Comparison of ENCODE assay signal across 1 cellular context in the genomic region with DNA sequence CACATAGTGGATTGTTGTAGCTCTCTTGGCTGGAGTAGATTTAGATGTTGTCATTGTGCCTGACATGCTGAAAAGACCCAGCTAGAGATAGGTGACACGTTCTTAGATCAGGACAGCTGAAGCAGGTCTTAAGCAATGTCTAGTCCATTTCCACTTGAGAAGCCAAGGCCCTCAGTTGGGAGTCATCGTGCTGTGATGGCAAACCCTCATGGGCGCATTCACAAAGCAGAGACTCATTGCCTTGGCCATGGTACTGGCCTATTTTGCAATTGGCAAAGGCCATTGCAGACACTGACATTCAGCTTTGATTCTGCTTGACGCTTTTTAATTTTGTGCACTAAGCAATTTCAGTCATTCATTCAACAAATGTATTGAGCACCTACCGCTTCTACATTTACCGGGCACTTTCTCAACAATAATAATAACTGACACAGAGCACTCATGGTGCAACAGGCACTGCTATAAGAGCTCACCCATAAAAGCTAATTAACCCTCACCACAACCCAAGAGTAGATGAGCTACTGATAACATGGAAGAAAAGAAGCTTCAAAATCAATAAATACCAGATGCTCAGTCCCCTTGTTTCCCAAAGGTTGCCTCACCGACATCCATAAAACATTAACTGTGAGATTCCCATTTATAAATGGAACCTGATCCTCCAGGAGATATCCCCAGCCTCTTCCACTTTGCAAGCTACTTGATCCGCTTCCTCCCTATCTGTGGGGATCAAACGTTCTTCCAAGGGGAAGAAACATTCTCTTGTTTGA.
TF ChIP-seq lines count a peak whose summit lies in the region.

No MANE protein-coding gene starts in this region.

TF ChIP-seq in HEK293, 187 proteins besides CTCF, POLR2A, EP300 and RAD21 (continued from another document):
- TF ChIP-seq PRDM6 (tag by site-specific recombination; IDR thresholded peaks at IDR 0.05) (peak; percentile 82), ZNF521 (tag by site-specific recombination; IDR thresholded peaks at IDR 0.05) (no peak), SCRT2 (tag by site-specific recombination; IDR thresholded peaks at IDR 0.05) (peak; percentile 78), REPIN1 (tag by site-specific recombination; IDR thresholded peaks at IDR 0.05; ENCODE audit: low read depth) (no peak), SCRT1 (tag by site-specific recombination; IDR thresholded peaks at IDR 0.05; ENCODE audit: borderline replicate concordance) (peak; percentile 97), OSR2 (tag by site-specific recombination; IDR thresholded peaks at IDR 0.05) (peak; percentile 96), ZNF449 (tag by site-specific recombination; IDR thresholded peaks at IDR 0.05) (peak; percentile 39; the same call in 1 of the 2 replicates), ZFP37 (tag by site-specific recombination; IDR thresholded peaks at IDR 0.05) (no peak), ZNF600 (tag by site-specific recombination; IDR thresholded peaks at IDR 0.05) (no peak), TRIM28 (IDR thresholded peaks at IDR 0.05; ENCODE audit: borderline replicate concordance, low read length) (0 out of 2 replicates have a peak, but pooled peaks have one; percentile 31), ZNF529 (tag by site-specific recombination; IDR thresholded peaks at IDR 0.05; ENCODE audit: insufficient replicate concordance) (peak; percentile 42), KLF17 (tag by site-specific recombination; IDR thresholded peaks at IDR 0.05) (no peak), ZNF16 (tag by site-specific recombination; IDR thresholded peaks at IDR 0.05; ENCODE audit: low read depth) (peak; percentile 5; the same call in 1 of the 2 replicates), ZXDB (tag by site-specific recombination; IDR thresholded peaks at IDR 0.05) (peak; percentile 80), KLF7 (tag by site-specific recombination; IDR thresholded peaks at IDR 0.05; ENCODE audit: borderline replicate concordance) (peak; percentile 24; the same call in 1 of the 2 replicates), OVOL3 (tag by site-specific recombination; IDR thresholded peaks at IDR 0.05) (peak; percentile 50; the same call in 1 of the 2 replicates), SP7 (tag by site-specific recombination; IDR thresholded peaks at IDR 0.05) (peak; percentile 43; the same call in 1 of the 2 replicates), INSM2 (tag by site-specific recombination; IDR thresholded peaks at IDR 0.05) (no peak), KLF10 (tag by site-specific recombination; IDR thresholded peaks at IDR 0.05) (peak; percentile 53)
- TF ChIP-seq, protein P1, sequence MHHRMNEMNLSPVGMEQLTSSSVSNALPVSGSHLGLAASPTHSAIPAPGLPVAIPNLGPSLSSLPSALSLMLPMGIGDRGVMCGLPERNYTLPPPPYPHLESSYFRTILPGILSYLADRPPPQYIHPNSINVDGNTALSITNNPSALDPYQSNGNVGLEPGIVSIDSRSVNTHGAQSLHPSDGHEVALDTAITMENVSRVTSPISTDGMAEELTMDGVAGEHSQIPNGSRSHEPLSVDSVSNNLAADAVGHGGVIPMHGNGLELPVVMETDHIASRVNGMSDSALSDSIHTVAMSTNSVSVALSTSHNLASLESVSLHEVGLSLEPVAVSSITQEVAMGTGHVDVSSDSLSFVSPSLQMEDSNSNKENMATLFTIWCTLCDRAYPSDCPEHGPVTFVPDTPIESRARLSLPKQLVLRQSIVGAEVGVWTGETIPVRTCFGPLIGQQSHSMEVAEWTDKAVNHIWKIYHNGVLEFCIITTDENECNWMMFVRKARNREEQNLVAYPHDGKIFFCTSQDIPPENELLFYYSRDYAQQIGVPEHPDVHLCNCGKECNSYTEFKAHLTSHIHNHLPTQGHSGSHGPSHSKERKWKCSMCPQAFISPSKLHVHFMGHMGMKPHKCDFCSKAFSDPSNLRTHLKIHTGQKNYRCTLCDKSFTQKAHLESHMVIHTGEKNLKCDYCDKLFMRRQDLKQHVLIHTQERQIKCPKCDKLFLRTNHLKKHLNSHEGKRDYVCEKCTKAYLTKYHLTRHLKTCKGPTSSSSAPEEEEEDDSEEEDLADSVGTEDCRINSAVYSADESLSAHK (tag by site-specific recombination; IDR thresholded peaks at IDR 0.05): peak; percentile 65; the same call in 1 of the 2 replicates
- TF ChIP-seq, protein P2, sequence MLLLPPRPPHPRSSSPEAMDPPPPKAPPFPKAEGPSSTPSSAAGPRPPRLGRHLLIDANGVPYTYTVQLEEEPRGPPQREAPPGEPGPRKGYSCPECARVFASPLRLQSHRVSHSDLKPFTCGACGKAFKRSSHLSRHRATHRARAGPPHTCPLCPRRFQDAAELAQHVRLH (tag by site-specific recombination; IDR thresholded peaks at IDR 0.05): peak; percentile 85
- TF ChIP-seq, protein P3, sequence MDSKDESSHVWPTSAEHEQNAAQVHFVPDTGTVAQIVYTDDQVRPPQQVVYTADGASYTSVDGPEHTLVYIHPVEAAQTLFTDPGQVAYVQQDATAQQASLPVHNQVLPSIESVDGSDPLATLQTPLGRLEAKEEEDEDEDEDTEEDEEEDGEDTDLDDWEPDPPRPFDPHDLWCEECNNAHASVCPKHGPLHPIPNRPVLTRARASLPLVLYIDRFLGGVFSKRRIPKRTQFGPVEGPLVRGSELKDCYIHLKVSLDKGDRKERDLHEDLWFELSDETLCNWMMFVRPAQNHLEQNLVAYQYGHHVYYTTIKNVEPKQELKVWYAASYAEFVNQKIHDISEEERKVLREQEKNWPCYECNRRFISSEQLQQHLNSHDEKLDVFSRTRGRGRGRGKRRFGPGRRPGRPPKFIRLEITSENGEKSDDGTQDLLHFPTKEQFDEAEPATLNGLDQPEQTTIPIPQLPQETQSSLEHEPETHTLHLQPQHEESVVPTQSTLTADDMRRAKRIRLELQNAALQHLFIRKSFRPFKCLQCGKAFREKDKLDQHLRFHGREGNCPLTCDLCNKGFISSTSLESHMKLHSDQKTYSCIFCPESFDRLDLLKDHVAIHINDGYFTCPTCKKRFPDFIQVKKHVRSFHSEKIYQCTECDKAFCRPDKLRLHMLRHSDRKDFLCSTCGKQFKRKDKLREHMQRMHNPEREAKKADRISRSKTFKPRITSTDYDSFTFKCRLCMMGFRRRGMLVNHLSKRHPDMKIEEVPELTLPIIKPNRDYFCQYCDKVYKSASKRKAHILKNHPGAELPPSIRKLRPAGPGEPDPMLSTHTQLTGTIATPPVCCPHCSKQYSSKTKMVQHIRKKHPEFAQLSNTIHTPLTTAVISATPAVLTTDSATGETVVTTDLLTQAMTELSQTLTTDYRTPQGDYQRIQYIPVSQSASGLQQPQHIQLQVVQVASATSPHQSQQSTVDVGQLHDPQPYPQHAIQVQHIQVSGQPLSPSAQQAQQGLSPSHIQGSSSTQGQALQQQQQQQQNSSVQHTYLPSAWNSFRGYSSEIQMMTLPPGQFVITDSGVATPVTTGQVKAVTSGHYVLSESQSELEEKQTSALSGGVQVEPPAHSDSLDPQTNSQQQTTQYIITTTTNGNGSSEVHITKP (tag by site-specific recombination; IDR thresholded peaks at IDR 0.05): peak; percentile 63
- TF ChIP-seq, protein P4, sequence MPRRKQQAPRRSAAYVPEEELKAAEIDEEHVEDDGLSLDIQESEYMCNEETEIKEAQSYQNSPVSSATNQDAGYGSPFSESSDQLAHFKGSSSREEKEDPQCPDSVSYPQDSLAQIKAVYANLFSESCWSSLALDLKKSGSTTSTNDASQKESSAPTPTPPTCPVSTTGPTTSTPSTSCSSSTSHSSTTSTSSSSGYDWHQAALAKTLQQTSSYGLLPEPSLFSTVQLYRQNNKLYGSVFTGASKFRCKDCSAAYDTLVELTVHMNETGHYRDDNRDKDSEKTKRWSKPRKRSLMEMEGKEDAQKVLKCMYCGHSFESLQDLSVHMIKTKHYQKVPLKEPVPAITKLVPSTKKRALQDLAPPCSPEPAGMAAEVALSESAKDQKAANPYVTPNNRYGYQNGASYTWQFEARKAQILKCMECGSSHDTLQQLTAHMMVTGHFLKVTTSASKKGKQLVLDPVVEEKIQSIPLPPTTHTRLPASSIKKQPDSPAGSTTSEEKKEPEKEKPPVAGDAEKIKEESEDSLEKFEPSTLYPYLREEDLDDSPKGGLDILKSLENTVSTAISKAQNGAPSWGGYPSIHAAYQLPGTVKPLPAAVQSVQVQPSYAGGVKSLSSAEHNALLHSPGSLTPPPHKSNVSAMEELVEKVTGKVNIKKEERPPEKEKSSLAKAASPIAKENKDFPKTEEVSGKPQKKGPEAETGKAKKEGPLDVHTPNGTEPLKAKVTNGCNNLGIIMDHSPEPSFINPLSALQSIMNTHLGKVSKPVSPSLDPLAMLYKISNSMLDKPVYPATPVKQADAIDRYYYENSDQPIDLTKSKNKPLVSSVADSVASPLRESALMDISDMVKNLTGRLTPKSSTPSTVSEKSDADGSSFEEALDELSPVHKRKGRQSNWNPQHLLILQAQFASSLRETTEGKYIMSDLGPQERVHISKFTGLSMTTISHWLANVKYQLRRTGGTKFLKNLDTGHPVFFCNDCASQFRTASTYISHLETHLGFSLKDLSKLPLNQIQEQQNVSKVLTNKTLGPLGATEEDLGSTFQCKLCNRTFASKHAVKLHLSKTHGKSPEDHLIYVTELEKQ (tag by site-specific recombination; IDR thresholded peaks at IDR 0.05; ENCODE audit: borderline replicate concordance): peak; percentile 87; the same call in 1 of the 2 replicates
